9 cellular contexts compared by ENCODE assay signal in genomic region chr4:74874785-74875367, GRCh38. TPM values are rescaled to one million over a fixed set of nuclear protein-coding genes. Genes with fewer than 3 reads are reported as not detected.
A peak's percentile ranks its signal among the peaks of the same experiment; 100 is the strongest.
DNase-seq lines count a peak whose midpoint lies in the region; ATAC-seq and TF ChIP-seq lines count a peak whose summit lies in the region.
"Had no signal": no experiment of that assay in that cellular context is flagged by ENCODE, and none has a peak within 500 bp of the region (broad histone marks: within the 10 kb centered on the region; RNA-seq: fewer than 3 reads in every experiment).

No MANE protein-coding gene starts in this region.

- intact Hi-C loops in body of pancreas (cut with DNase I) = no loop called here

- H3K4me1 ChIP-seq in body of pancreas (no peaks in the 10 kb centered on the region), smooth muscle cell (ENCODE audit: low read depth) (peaks cover 7% of the 10 kb centered on the region)
- H3K4me1 ChIP-seq: BLaER1 had no signal

- peak; percentile 62 to 95 (median 81) for TF ChIP-seq CTCF in body of pancreas (IDR thresholded peaks at IDR 0.05)
- TF ChIP-seq CTCF in smooth muscle cell (IDR thresholded peaks at IDR 0.05; ENCODE audit: borderline replicate concordance, insufficient read depth, poor library complexity, severe bottlenecking) = peak; percentile 95

- no peaks in the 10 kb centered on the region for H3K27me3 ChIP-seq in body of pancreas
- H3K27me3 ChIP-seq in smooth muscle cell (ENCODE audit: low read depth) = no peaks in the 10 kb centered on the region
- H3K27me3 ChIP-seq: BLaER1 had no signal

- H3K9me3 ChIP-seq in body of pancreas (no peaks in the 10 kb centered on the region), smooth muscle cell (replicated peaks; ENCODE audit: low read depth) (no peaks in the 10 kb centered on the region)
- H3K9me3 ChIP-seq: BLaER1 had no signal

- H3K27ac ChIP-seq in body of pancreas = no peak overlapping the region
- H3K27ac ChIP-seq in smooth muscle cell (ENCODE audit: low read depth) = peak overlapping the region; percentile 8
- H3K27ac ChIP-seq: BLaER1 had no signal

- TF ChIP-seq POLR2A in body of pancreas (IDR thresholded peaks at IDR 0.05) = no peak

- WGBS in body of pancreas, 2 donors = 12 to 21% methylated on average over 1 of the region's 1 CpG
- 20% methylated on average over 1 of the region's 1 CpG for WGBS in smooth muscle cell (ENCODE audit: low lambda C conversion rate)

- peak; percentile 75 for ATAC-seq in GM19455 (IDR thresholded peaks at IDR 0.05; ENCODE audit: unreplicated experiment)
- ATAC-seq in HG03520 (IDR thresholded peaks at IDR 0.05; ENCODE audit: unreplicated experiment) = peak; percentile 58
- peak; percentile 87 for ATAC-seq in body of pancreas

- no peaks in the 10 kb centered on the region for H4K20me1 ChIP-seq in smooth muscle cell (ENCODE audit: low read depth)
- H4K20me1 ChIP-seq: BLaER1 had no signal

- peak overlapping the region; percentile 23 for H2AFZ ChIP-seq in smooth muscle cell (ENCODE audit: low read depth)

- H3K4me3 ChIP-seq in body of pancreas (no peak overlapping the region), smooth muscle cell (no peak overlapping the region)
- H3K4me3 ChIP-seq: BLaER1 had no signal

- H3K9ac ChIP-seq in smooth muscle cell (ENCODE audit: low read depth) = no peak overlapping the region
- H3K9ac ChIP-seq: BLaER1 had no signal

- H3K36me3 ChIP-seq in body of pancreas (replicated peaks in 1 of 2; ENCODE audit: insufficient read depth in 1 of 2, low read depth in 2 of 2) = no peaks in the 10 kb centered on the region
- H3K36me3 ChIP-seq in smooth muscle cell (ENCODE audit: low read depth) = no peaks in the 10 kb centered on the region
- H3K36me3 ChIP-seq: BLaER1 had no signal

- no peaks in the 10 kb centered on the region for H3K79me2 ChIP-seq in smooth muscle cell (ENCODE audit: low read depth)

- peak overlapping the region; percentile 53 for H3K4me2 ChIP-seq in smooth muscle cell
- H3K4me2 ChIP-seq: BLaER1 had no signal

- H3F3A ChIP-seq in smooth muscle cell (ENCODE audit: low read depth) = no peaks in the 10 kb centered on the region

- DNase-seq in NCI-H1436 (lab: John Stamatoyannopoulos, UW) (peak; percentile 65), NCI-H1436 treated with DMSO at 0.1 percent for 48 hours (lab: John Stamatoyannopoulos, UW) (no peak), NCI-H82 (lab: John Stamatoyannopoulos, UW) (peak; percentile 76), body of pancreas (peak; percentile 20 to 74 (median 36)), iPS-NIHi11 (ENCODE audit: low spot score) (peak; percentile 64), smooth muscle cell (lab: John Stamatoyannopoulos, UW; ENCODE audit: unreplicated experiment) (no peak)

RNA-seq across cellular contexts. Expression of gene PARM1, which starts 58.0 kb away (rescaled TPM):
- total RNA-seq in body of pancreas (10 to 100 TPM; 21.0 to 28.7 TPM), smooth muscle cell (46.4 and 61.6 TPM in 2 replicates)
- polyA plus RNA-seq in smooth muscle cell = 29.6 and 38.5 TPM in 2 replicates

Comparison
In these comparisons a context has a peak if more than half of its experiments do, and no peak if none do; other contexts are left out.
1. DNase-seq: peak in NCI-H1436 (single experiment), NCI-H82 (single experiment), body of pancreas (4 of 4) and iPS-NIHi11 (single experiment); none in NCI-H1436 treated with DMSO at 0.1 percent for 48 hours (single experiment) and smooth muscle cell (single experiment).
2. Peak in every context shown above with its lines, with median percentiles within 50 percentile points of each other: ATAC-seq.